ENCODE assay signal across 8 cellular contexts in the genomic region with DNA sequence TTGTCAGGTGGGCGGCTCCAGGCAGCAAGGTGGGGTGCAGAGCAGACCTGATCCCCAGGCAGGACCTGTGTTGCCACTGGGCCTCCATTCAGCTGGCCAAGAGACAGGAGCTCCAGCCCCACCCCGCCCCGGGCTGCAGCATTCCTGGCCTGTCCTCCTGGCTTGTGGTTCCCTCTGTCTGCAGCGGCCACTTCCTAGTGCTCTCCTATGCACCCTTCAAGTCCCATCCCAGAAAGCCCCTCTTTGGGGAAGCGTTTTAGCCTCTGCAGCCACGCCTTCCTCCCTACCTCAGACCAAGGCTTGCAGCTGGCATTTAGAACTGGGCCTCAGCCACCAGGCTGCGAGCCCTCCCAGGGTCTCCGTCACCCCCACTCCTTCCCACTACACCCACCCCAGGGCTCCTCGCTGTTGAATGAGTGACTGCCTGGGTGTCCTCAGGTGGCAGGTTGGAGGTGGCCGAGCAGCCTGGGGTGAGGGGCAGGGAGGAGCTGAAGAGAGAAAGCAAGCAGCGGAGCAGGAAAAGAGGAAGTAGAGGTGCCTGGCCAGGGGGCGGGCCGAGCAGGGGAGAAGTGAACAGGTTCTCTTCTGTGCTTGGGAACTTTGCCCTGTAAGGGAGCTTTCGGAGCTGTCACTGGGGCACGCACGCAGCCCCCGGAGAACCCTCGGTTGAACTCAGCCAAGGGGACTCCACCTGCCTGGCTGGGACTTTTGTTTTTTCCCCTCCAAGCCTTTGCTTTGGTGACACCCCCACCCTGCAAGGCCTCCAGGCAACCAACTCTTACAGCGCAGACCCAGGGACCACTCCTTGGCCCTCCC. TPM values are rescaled to one million over a fixed set of nuclear protein-coding genes. Genes with fewer than 3 reads are reported as not detected.
DNase-seq lines count a peak whose midpoint lies in the region; ATAC-seq and TF ChIP-seq lines count a peak whose summit lies in the region.

No MANE protein-coding gene starts in this region.

- no peaks in the 10 kb centered on the region for H3K4me1 ChIP-seq in uterus

- DNase-seq in SKM-1 treated with dmso at 0.1 percent for 144 hours (lab: John Stamatoyannopoulos, UW; ENCODE audit: unreplicated experiment) (peak; percentile 95), ecto neural progenitor cell (ENCODE audit: low spot score) (peak; percentile 65), myocyte (ENCODE audit: low read depth) (peak; percentile 50), uterus (peak; percentile 75 to 81), NCI-H1417 (lab: John Stamatoyannopoulos, UW) (no peak), NCI-H524 (lab: John Stamatoyannopoulos, UW) (no peak)

- TF ChIP-seq CTCF in uterus (IDR thresholded peaks at IDR 0.05), result no peak

- TF ChIP-seq POLR2A in uterus (IDR thresholded peaks at IDR 0.05), result no peak

- H3K27ac ChIP-seq in uterus, result peak overlapping the region; percentile 100

- ATAC-seq in GM19023 (IDR thresholded peaks at IDR 0.05; ENCODE audit: unreplicated experiment) (peak; percentile 22), HG03066 (IDR thresholded peaks at IDR 0.05; ENCODE audit: low read depth, unreplicated experiment) (peak; percentile 35)

- intact Hi-C loops in uterus (cut with DNase I; ENCODE audit: low total_unique reads), result no loop called here

- no peaks in the 10 kb centered on the region for H3K36me3 ChIP-seq in uterus

- H3K9me3 ChIP-seq in uterus, result no peaks in the 10 kb centered on the region

- peak overlapping the region; percentile 84 to 92 for H3K4me3 ChIP-seq in uterus

- no peaks in the 10 kb centered on the region for H3K27me3 ChIP-seq in uterus

RNA-seq across cellular contexts. Expression of a gene that starts 2.3 kb away (rescaled TPM):
- total RNA-seq in myocyte (1,562 and 1,714 TPM in 2 replicates), uterus (1,000 to 10,000 TPM; 2,117 to 6,387 (median 2,745) TPM)
- polyA plus RNA-seq in myocyte (2012), result 5,457 TPM

RNA-seq across cellular contexts. Expression of a gene that starts 19.1 kb away (rescaled TPM):
- total RNA-seq in myocyte (6.6 and 7.6 TPM in 2 replicates), uterus (10 to 100 TPM in 1 of 4 donors, 1 to 10 TPM in 3; 2.8 to 15.0 (median 4.6) TPM)
- 10.5 TPM for polyA plus RNA-seq in myocyte (2012)

RNA-seq across cellular contexts. Expression of a gene that starts 59.9 kb away (rescaled TPM):
- total RNA-seq in myocyte, result 159 and 214 TPM in 2 replicates
- 259 TPM for polyA plus RNA-seq in myocyte (2012)
- 100 to 1,000 TPM in 1 of 4 donors, 10 to 100 TPM in 3; 27.1 to 175 (median 61.9) TPM for total RNA-seq in uterus

Comparison
In these comparisons a context has a peak if more than half of its experiments do, and no peak if none do; other contexts are left out.
1. DNase-seq: peak in SKM-1 treated with dmso at 0.1 percent for 144 hours (single experiment), ecto neural progenitor cell (single experiment), myocyte (single experiment) and uterus (2 of 2); none in NCI-H1417 (0 of 3) and NCI-H524 (0 of 2).